26 cellular contexts compared by ENCODE assay signal in the genomic region with DNA sequence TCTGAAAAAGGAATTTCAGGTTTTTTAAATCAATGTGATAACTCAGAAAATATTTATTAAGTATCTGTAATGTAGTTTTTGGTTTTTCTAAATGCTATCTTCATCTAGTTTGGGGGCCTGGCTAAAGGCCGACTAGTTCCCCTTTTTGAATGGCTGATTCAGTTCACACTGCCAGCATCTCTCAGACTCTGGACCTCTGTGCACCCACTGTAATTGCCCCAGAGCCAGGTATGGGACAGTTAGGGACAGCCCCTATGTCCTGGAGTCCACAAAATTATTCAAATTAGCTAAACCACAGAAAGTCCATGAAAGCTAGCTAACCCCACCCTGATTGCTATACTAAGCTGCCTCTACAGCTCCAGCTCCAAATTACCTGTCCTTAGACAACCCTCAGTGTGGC. TPM values are rescaled to one million over a fixed set of nuclear protein-coding genes. Genes with fewer than 3 reads are reported as not detected.
DNase-seq lines count a peak whose midpoint lies in the region; ATAC-seq, FAIRE-seq and TF ChIP-seq lines count a peak whose summit lies in the region.
"Had no signal": no experiment of that assay in that cellular context is flagged by ENCODE, and none has a peak within 500 bp of the region (broad histone marks: within the 10 kb centered on the region; RNA-seq: fewer than 3 reads in every experiment).

No MANE protein-coding gene starts in this region.

- H3K27me3 Mint-ChIP-seq in activated CD4-positive, alpha-beta T cell treated with anti-CD3 and anti-CD28 coated beads, Interleukin-2, amount 10 ng/mL, durations not matched to agents 24 days and 14 days = peaks cover 2% of the 10 kb centered on the region
- H3K27me3 Mint-ChIP-seq in activated T-helper 2 cell treated with anti-CD3 and anti-CD28 coated beads, Interferon-gamma antibody, Interleukin-2, Interleukin-4, amounts not matched to agents 10 μg/mL and 5 μg/mL and 100 μg/mL, durations not matched to agents 14 hours and 24 hours and 36 hours (ENCODE audit: low read depth) = no peaks in the 10 kb centered on the region

- no peak overlapping the region for H3K27ac ChIP-seq in pancreas
- H3K27ac ChIP-seq: C4-2B had no signal

- no peaks in the 10 kb centered on the region for H3K27me3 ChIP-seq in pancreas

- ATAC-seq in GM19351 (IDR thresholded peaks at IDR 0.05; ENCODE audit: unreplicated experiment) (peak; percentile 66), pancreas (no peak)
- ATAC-seq: CD8-positive, alpha-beta T cell; HCT116 had no signal

- H3K4me3 Mint-ChIP-seq in activated CD4-positive, alpha-beta T cell treated with anti-CD3 and anti-CD28 coated beads, Interleukin-2, amount 10 ng/mL, durations not matched to agents 24 days and 14 days = no peak overlapping the region
- no peak overlapping the region for H3K4me3 Mint-ChIP-seq in activated T-helper 2 cell treated with anti-CD3 and anti-CD28 coated beads, Interferon-gamma antibody, Interleukin-2, Interleukin-4, amounts not matched to agents 10 μg/mL and 5 μg/mL and 100 μg/mL, durations not matched to agents 14 hours and 24 hours and 36 hours (ENCODE audit: low read depth)
- H3K4me3 Mint-ChIP-seq: B cell; CD8-positive, alpha-beta T cell; T-helper 1 cell treated with Interleukin-12 subunit alpha and Interleukin-12 subunit beta and Interleukin-4 antibody, amounts not matched to agents 30 μg/mL and 1 μg/mL, for 36 hours had no signal

- intact Hi-C loops in pancreas (cut with DNase I) = no loop called here
- intact Hi-C loops in activated CD4-positive, alpha-beta T cell treated with anti-CD3 and anti-CD28 coated beads, Interleukin-2, amount 10 ng/mL, durations not matched to agents 24 days and 14 days (cut with micrococcal nuclease) = no loop called here
- intact Hi-C loops in activated T-helper 2 cell treated with anti-CD3 and anti-CD28 coated beads, Interferon-gamma antibody, Interleukin-2, Interleukin-4, amounts not matched to agents 10 μg/mL and 5 μg/mL and 100 μg/mL, durations not matched to agents 14 hours and 24 hours and 36 hours (cut with micrococcal nuclease) = no loop called here

- FAIRE-seq in pancreas (lab: Jason Lieb, UNC) = no peak
- FAIRE-seq: RCC 7860 had no signal

- no peaks in the 10 kb centered on the region for H3K4me1 ChIP-seq in pancreas

- no peaks in the 10 kb centered on the region for H3K36me3 ChIP-seq in pancreas

- in situ Hi-C loops in GM13977 (cut with MboI; ENCODE audit: low pct_unique_long_range_greater_than_20kb, low sequenced_read_pairs, unreplicated experiment) = no loop called here

- H3K27ac Mint-ChIP-seq in activated CD4-positive, alpha-beta T cell treated with anti-CD3 and anti-CD28 coated beads, Interleukin-2, amount 10 ng/mL, durations not matched to agents 24 days and 14 days = no peak overlapping the region
- no peak overlapping the region for H3K27ac Mint-ChIP-seq in activated T-helper 2 cell treated with anti-CD3 and anti-CD28 coated beads, Interferon-gamma antibody, Interleukin-2, Interleukin-4, amounts not matched to agents 10 μg/mL and 5 μg/mL and 100 μg/mL, durations not matched to agents 14 hours and 24 hours and 36 hours
- H3K27ac Mint-ChIP-seq: B cell; CD8-positive, alpha-beta T cell; T-helper 1 cell treated with Interleukin-12 subunit alpha and Interleukin-12 subunit beta and Interleukin-4 antibody, amounts not matched to agents 30 μg/mL and 1 μg/mL, for 36 hours had no signal

- 40 to 61% methylated on average over 1 of the region's 1 CpG for WGBS in pancreas, 2 donors

- H3K9me3 Mint-ChIP-seq in activated CD4-positive, alpha-beta T cell treated with anti-CD3 and anti-CD28 coated beads, Interleukin-2, amount 10 ng/mL, durations not matched to agents 24 days and 14 days = peaks cover 16% of the 10 kb centered on the region
- peaks cover 8% of the 10 kb centered on the region for H3K9me3 Mint-ChIP-seq in activated T-helper 2 cell treated with anti-CD3 and anti-CD28 coated beads, Interferon-gamma antibody, Interleukin-2, Interleukin-4, amounts not matched to agents 10 μg/mL and 5 μg/mL and 100 μg/mL, durations not matched to agents 14 hours and 24 hours and 36 hours

- H3K4me1 Mint-ChIP-seq in activated CD4-positive, alpha-beta T cell treated with anti-CD3 and anti-CD28 coated beads, Interleukin-2, amount 10 ng/mL, durations not matched to agents 24 days and 14 days = no peaks in the 10 kb centered on the region
- no peaks in the 10 kb centered on the region for H3K4me1 Mint-ChIP-seq in activated T-helper 2 cell treated with anti-CD3 and anti-CD28 coated beads, Interferon-gamma antibody, Interleukin-2, Interleukin-4, amounts not matched to agents 10 μg/mL and 5 μg/mL and 100 μg/mL, durations not matched to agents 14 hours and 24 hours and 36 hours (ENCODE audit: low read depth)
- H3K4me1 Mint-ChIP-seq: B cell had no signal

- no peak for TF ChIP-seq CTCF in GM13977 (IDR thresholded peaks at IDR 0.05; ENCODE audit: extremely low read depth, insufficient read depth, missing control alignments)
- TF ChIP-seq CTCF in pancreas (IDR thresholded peaks at IDR 0.05) = no peak

- no peaks in the 10 kb centered on the region for H3K36me3 Mint-ChIP-seq in activated CD4-positive, alpha-beta T cell treated with anti-CD3 and anti-CD28 coated beads, Interleukin-2, amount 10 ng/mL, durations not matched to agents 24 days and 14 days (ENCODE audit: low read depth)
- no peaks in the 10 kb centered on the region for H3K36me3 Mint-ChIP-seq in activated T-helper 2 cell treated with anti-CD3 and anti-CD28 coated beads, Interferon-gamma antibody, Interleukin-2, Interleukin-4, amounts not matched to agents 10 μg/mL and 5 μg/mL and 100 μg/mL, durations not matched to agents 14 hours and 24 hours and 36 hours (ENCODE audit: low read depth)
- H3K36me3 Mint-ChIP-seq: CD8-positive, alpha-beta T cell had no signal

- no peaks in the 10 kb centered on the region for H3K9me3 ChIP-seq in pancreas
- H3K9me3 ChIP-seq: SK-N-SH had no signal

- DNase-seq in GM13977 (ENCODE audit: low spot score) = peak; percentile 19
- peak; percentile 1 for DNase-seq in OCI-M1 (lab: John Stamatoyannopoulos, UW)
- DNase-seq in pancreas = no peak
- no peak for DNase-seq in activated CD4-positive, alpha-beta T cell treated with anti-CD3 and anti-CD28 coated beads, Interleukin-2, amount 10 ng/mL, durations not matched to agents 24 days and 14 days
- DNase-seq in iPS-NIHi11 (ENCODE audit: low spot score) = no peak
- DNase-seq in activated T-helper 2 cell treated with anti-CD3 and anti-CD28 coated beads, Interferon-gamma antibody, Interleukin-2, Interleukin-4, amounts not matched to agents 10 μg/mL and 5 μg/mL and 100 μg/mL, durations not matched to agents 14 hours and 24 hours and 36 hours (ENCODE audit: low spot score) = no peak
- DNase-seq: Caco-2; CD8-positive, alpha-beta T cell; GDM1; NCI-H1092; NCI-H1417 treated with DMSO at 0.1 percent for 48 hours; NCI-H1694 treated with DMSO at 0.1 percent for 48 hours; NCI-H2081; NCI-H2227 treated with DMSO at 0.1 percent for 48 hours; NCI-H510A; NCI-H69; SK-N-SH; SW 1271 had no signal

- H3K4me3 ChIP-seq in pancreas = no peak overlapping the region

RNA-seq across cellular contexts. Expression of gene RGS6, which starts 49.1 kb away (rescaled TPM):
- under 1 TPM in 5 of 6 donors, not detected in 1; 0.06 to 0.47 (median 0.15) TPM for total RNA-seq in pancreas
- under 1 TPM; 0.27 to 0.45 TPM for polyA plus RNA-seq in pancreas
- total RNA-seq in activated CD4-positive, alpha-beta T cell treated with anti-CD3 and anti-CD28 coated beads, Interleukin-2, amount 10 ng/mL, durations not matched to agents 24 days and 14 days = 2.5 TPM in 2 replicates
- 2.8 and 3.7 TPM in 2 replicates for total RNA-seq in activated T-helper 2 cell treated with anti-CD3 and anti-CD28 coated beads, Interferon-gamma antibody, Interleukin-2, Interleukin-4, amounts not matched to agents 10 μg/mL and 5 μg/mL and 100 μg/mL, durations not matched to agents 14 hours and 24 hours and 36 hours
- total RNA-seq: A673; B cell; Caco-2; CD8-positive, alpha-beta T cell; HT-29 had no signal
- polyA plus RNA-seq: SK-N-SH had no signal

Comparison
In these comparisons a context has a peak if more than half of its experiments do, and no peak if none do; other contexts are left out.
1. DNase-seq: peak in GM13977 (single experiment) and OCI-M1 (single experiment); none in pancreas (0 of 6), activated CD4-positive, alpha-beta T cell treated with anti-CD3 and anti-CD28 coated beads, Interleukin-2, amount 10 ng/mL, durations not matched to agents 24 days and 14 days (single experiment), iPS-NIHi11 (single experiment) and activated T-helper 2 cell treated with anti-CD3 and anti-CD28 coated beads, Interferon-gamma antibody, Interleukin-2, Interleukin-4, amounts not matched to agents 10 μg/mL and 5 μg/mL and 100 μg/mL, durations not matched to agents 14 hours and 24 hours and 36 hours (single experiment).